Comparison of ENCODE assay signal across 8 cellular contexts in the genomic region with DNA sequence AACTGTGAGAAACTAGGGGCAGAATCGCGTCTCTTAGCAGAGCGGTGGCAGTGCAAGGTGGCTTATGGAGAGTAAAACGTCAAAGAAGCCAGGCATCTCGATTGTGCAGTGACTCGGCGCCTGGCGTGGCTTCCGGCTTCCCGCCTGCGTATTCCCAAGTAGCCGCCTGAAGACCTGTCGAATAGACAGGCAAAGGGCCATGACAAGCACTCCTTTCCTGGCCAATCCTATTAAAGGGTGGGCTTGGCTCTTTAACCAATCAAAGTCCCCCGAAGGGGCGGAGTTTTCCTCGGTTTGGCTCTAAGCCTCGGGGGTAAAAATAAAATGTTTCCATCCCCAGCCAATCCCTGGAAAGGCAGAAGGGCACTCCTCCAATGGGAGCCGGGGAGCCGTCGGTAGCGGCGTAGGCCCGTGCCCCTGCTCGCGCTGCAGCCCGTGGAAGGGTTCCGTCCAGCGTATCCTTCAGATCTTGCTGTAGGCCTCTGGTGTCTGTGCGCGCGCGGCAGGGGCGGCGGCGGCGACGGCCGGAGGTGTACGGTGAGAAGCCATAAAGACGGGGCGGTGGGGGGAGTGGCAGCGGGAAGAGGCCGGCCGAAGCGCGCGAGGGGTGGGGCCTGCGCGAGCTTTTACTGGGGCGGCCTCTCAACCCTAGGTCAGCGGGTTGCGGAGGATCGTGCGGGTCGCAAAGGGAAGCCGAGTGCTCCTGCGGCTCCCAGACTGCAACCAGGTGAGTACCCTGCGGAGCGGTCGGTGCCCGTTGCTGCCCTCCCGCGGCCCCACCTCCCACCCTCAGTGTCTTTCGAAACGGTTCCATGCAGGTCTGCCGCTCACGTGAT. TPM values are rescaled to one million over a fixed set of nuclear protein-coding genes. Genes with fewer than 3 reads are reported as not detected.
DNase-seq lines count a peak whose midpoint lies in the region; ATAC-seq and TF ChIP-seq lines count a peak whose summit lies in the region.

A gene with protein sequence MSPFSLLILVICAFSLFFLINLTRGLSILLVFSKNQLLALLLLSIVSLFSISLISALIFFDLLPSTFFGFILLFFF (plus strand): TSS at position 395 of the 836 bp plus-strand sequence. CDS start 30,131 bp downstream, outside the sequence.

- peak within 1 kb of the TSS; percentile 73 for H3K4me3 ChIP-seq in GM23338

- H4K20me1 ChIP-seq in GM23338 (replicated peaks; ENCODE audit: insufficient read depth), result no peaks in the 10 kb centered on the region

- CTCF ChIA-PET in RWPE1 (lab: Yijun Ruan, JAX), result no interaction called here

- DNase-seq in Daoy (ENCODE audit: low read depth) (peak; percentile 90), GM23338 (ENCODE audit: low spot score) (peak; percentile 96), LHCN-M2 (ENCODE audit: low read depth) (peak; percentile 93), RWPE1 (ENCODE audit: low spot score) (peak; percentile 91), fibroblast of peridontal ligament (ENCODE audit: extremely low read depth) (peak; percentile 92)
- DNase-seq in activated T-helper 9 cell treated with anti-CD3 and anti-CD28 coated beads, Interleukin-2, amount 50 U/mL, for 16 hours (ENCODE audit: low read depth), result peak; percentile 63
- peak; percentile 56 to 91 (median 83) for DNase-seq in naive thymus-derived CD8-positive, alpha-beta T cell

- no peak for TF ChIP-seq CTCF in GM23338 (conservative IDR thresholded peaks at IDR 0.05; ENCODE audit: low read depth in 2 of 2)
- no peak for TF ChIP-seq CTCF in RWPE1 (conservative IDR thresholded peaks at IDR 0.05; ENCODE audit: low read depth)

- POLR2A ChIA-PET in RWPE1 (lab: Yijun Ruan, JAX; ENCODE audit: low non-redundant PET), result interaction anchor here (0.5 kb wide), 1 partner anchor 12 kb away, joined by 3 read pairs; no protein-coding TSS in a partner anchor
- POLR2A ChIA-PET in naive thymus-derived CD8-positive, alpha-beta T cell (lab: Charles Lee), result interaction anchor here (0.5 to 1.7 kb wide), 6 partner anchors 10 to 261 kb away, joined by 3 to 9 read pairs (median 3); a partner anchor contains a TSS

- H3K27ac ChIP-seq in GM23338 (ENCODE audit: low read depth) (peak within 1 kb of the TSS; percentile 92), RWPE1 (peak within 1 kb of the TSS; percentile 94)

- H3K4me3 Mint-ChIP-seq in GM23338, result peak within 1 kb of the TSS; percentile 94
- peak within 1 kb of the TSS; percentile 84 to 93 (median 89) for H3K4me3 Mint-ChIP-seq in naive thymus-derived CD8-positive, alpha-beta T cell
- H3K4me3 Mint-ChIP-seq in stimulated activated naive CD8-positive, alpha-beta T cell treated with anti-CD3 and anti-CD28 coated beads, Interleukin-15, Interleukin-2, amounts not matched to agents 100 ng/mL and 50 ng/mL, for 24 hours, result peak within 1 kb of the TSS; percentile 92

- H3K79me2 ChIP-seq in GM23338 (replicated peaks; ENCODE audit: insufficient read depth), result no peaks in the 10 kb centered on the region; the same call in 1 of the 2 replicates

- peak within 1 kb of the TSS; percentile 84 for H3K4me2 ChIP-seq in GM23338

- peaks cover 4% of the 10 kb centered on the region for H3K27me3 Mint-ChIP-seq in GM23338 (ENCODE audit: insufficient read depth, low read depth, poor library complexity)
- no peaks in the 10 kb centered on the region for H3K27me3 Mint-ChIP-seq in naive thymus-derived CD8-positive, alpha-beta T cell
- H3K27me3 Mint-ChIP-seq in stimulated activated naive CD8-positive, alpha-beta T cell treated with anti-CD3 and anti-CD28 coated beads, Interleukin-15, Interleukin-2, amounts not matched to agents 100 ng/mL and 50 ng/mL, for 24 hours, result no peaks in the 10 kb centered on the region

- no peaks in the 10 kb centered on the region; the same call in 2 of the 3 replicates for H3K36me3 Mint-ChIP-seq in GM23338 (ENCODE audit: low read depth)
- H3K36me3 Mint-ChIP-seq in naive thymus-derived CD8-positive, alpha-beta T cell, result peaks cover 0 to 4% (median 0%) of the 10 kb centered on the region in 3 donors
- H3K36me3 Mint-ChIP-seq in stimulated activated naive CD8-positive, alpha-beta T cell treated with anti-CD3 and anti-CD28 coated beads, Interleukin-15, Interleukin-2, amounts not matched to agents 100 ng/mL and 50 ng/mL, for 24 hours (ENCODE audit: low read depth), result no peaks in the 10 kb centered on the region

- H3K4me1 Mint-ChIP-seq in GM23338, result peaks cover 11% of the 10 kb centered on the region; the same call in 2 of the 3 replicates
- H3K4me1 Mint-ChIP-seq in naive thymus-derived CD8-positive, alpha-beta T cell, result peaks cover 10 to 23% (median 21%) of the 10 kb centered on the region in 4 donors
- H3K4me1 Mint-ChIP-seq in stimulated activated naive CD8-positive, alpha-beta T cell treated with anti-CD3 and anti-CD28 coated beads, Interleukin-15, Interleukin-2, amounts not matched to agents 100 ng/mL and 50 ng/mL, for 24 hours (ENCODE audit: low read depth), result peaks cover 20% of the 10 kb centered on the region

- no peaks in the 10 kb centered on the region for H3K36me3 ChIP-seq in GM23338 (ENCODE audit: insufficient read depth)

- peak within 1 kb of the TSS; percentile 86 for H2AFZ ChIP-seq in GM23338

- peak; percentile 88 for ATAC-seq in GM23338
- peak; percentile 81 to 82 for ATAC-seq in naive thymus-derived CD8-positive, alpha-beta T cell

- no peaks in the 10 kb centered on the region for H3K4me1 ChIP-seq in GM23338 (ENCODE audit: insufficient read depth)

- H3K27ac Mint-ChIP-seq in GM23338, result peak within 1 kb of the TSS; percentile 98
- H3K27ac Mint-ChIP-seq in naive thymus-derived CD8-positive, alpha-beta T cell, result peak within 1 kb of the TSS; percentile 28 to 96 (median 92)
- H3K27ac Mint-ChIP-seq in stimulated activated naive CD8-positive, alpha-beta T cell treated with anti-CD3 and anti-CD28 coated beads, Interleukin-15, Interleukin-2, amounts not matched to agents 100 ng/mL and 50 ng/mL, for 24 hours, result peak within 1 kb of the TSS; percentile 92

- no peaks in the 10 kb centered on the region for H3K9me2 ChIP-seq in GM23338 (ENCODE audit: insufficient read depth)

- no peaks in the 10 kb centered on the region for H3K9me3 Mint-ChIP-seq in GM23338
- H3K9me3 Mint-ChIP-seq in naive thymus-derived CD8-positive, alpha-beta T cell, result no peaks in the 10 kb centered on the region
- H3K9me3 Mint-ChIP-seq in stimulated activated naive CD8-positive, alpha-beta T cell treated with anti-CD3 and anti-CD28 coated beads, Interleukin-15, Interleukin-2, amounts not matched to agents 100 ng/mL and 50 ng/mL, for 24 hours, result no peaks in the 10 kb centered on the region

- H3F3A ChIP-seq in GM23338 (replicated peaks; ENCODE audit: low read depth), result no peaks in the 10 kb centered on the region

- H3K27me3 ChIP-seq in GM23338 (ENCODE audit: insufficient read depth), result no peaks in the 10 kb centered on the region

TF ChIP-seq in GM23338, 12 proteins besides CTCF, POLR2A, EP300 and RAD21 (continues in another document):
- TF ChIP-seq EZH2 (IDR thresholded peaks at IDR 0.05; ENCODE audit: low read depth, unreplicated experiment), result no peak
- peak; percentile 59 for TF ChIP-seq POLR2AphosphoS5 (IDR thresholded peaks at IDR 0.05; ENCODE audit: low read depth)
- TF ChIP-seq EZH2phosphoT487 (IDR thresholded peaks at IDR 0.05; ENCODE audit: unreplicated experiment), result no peak

RNA-seq across cellular contexts. Expression of the gene that starts here (rescaled TPM):
- total RNA-seq in Daoy (2014; rRNA removed; shearing (Covaris generic)), result 1.5 and 3.2 TPM in 2 replicates
- 15.3 and 15.5 TPM in 2 replicates for total RNA-seq in GM23338 (2014; rRNA removed; shearing (Covaris generic))
- polyA plus RNA-seq in GM23338 (2016; fragmentation: Nextera tagmentation; extraction: Ambion mirVana), result 5.4 and 6.4 TPM in 2 replicates
- total RNA-seq in LHCN-M2 (2014; rRNA removed), result 1.2 and 1.8 TPM in 2 replicates
- polyA plus RNA-seq in LHCN-M2 (2012), result 0.83 TPM
- 10 to 100 TPM; 19.7 to 20.7 TPM for total RNA-seq in naive thymus-derived CD8-positive, alpha-beta T cell
- 1 to 10 TPM; 1.4 to 4.9 (median 1.6) TPM for polyA plus RNA-seq in naive thymus-derived CD8-positive, alpha-beta T cell

Comparison
In these comparisons a context has a peak if more than half of its experiments do, and no peak if none do; other contexts are left out.
1. Peak in every context shown above with its lines: DNase-seq, ATAC-seq, H3K4me3 ChIP-seq and H3K27ac ChIP-seq.